In genomic region chr16:20695024-20695423, GRCh38 we compare ENCODE assay signal across 23 cellular contexts. TPM values are rescaled to one million over a fixed set of nuclear protein-coding genes. Genes with fewer than 3 reads are reported as not detected.
DNase-seq lines count a peak whose midpoint lies in the region; ATAC-seq, FAIRE-seq and TF ChIP-seq lines count a peak whose summit lies in the region.
"Had no signal": no experiment of that assay in that cellular context is flagged by ENCODE, and none has a peak within 500 bp of the region (broad histone marks: within the 10 kb centered on the region; RNA-seq: fewer than 3 reads in every experiment).

No MANE protein-coding gene starts in this region.

- no peak overlapping the region for H3K9ac ChIP-seq in HepG2 (ENCODE audit: insufficient read depth, low read depth, low read length)
- H3K9ac ChIP-seq: GM23248 had no signal

- H3K36me3 ChIP-seq in HepG2 (replicated peaks in 1 of 2; ENCODE audit: control insufficient read depth in 1 of 2, insufficient read depth in 2 of 2, low read length in 2 of 2) (peaks cover 0 to 2% of the 10 kb centered on the region in 2 experiments; a peak in 2 of 5 replicates), prostate gland (no peaks in the 10 kb centered on the region), esophagus muscularis mucosa (no peaks in the 10 kb centered on the region)

- H3K4me3 ChIP-seq in LNCaP clone FGC (ENCODE audit: low read depth, low read length) (no peak overlapping the region), HepG2 (replicated peaks in 1 of 3; ENCODE audit: insufficient read depth in 1 of 3, low read depth in 2 of 3, low read length in 3 of 3) (no peak overlapping the region), prostate gland (no peak overlapping the region), esophagus muscularis mucosa (no peak overlapping the region)
- H3K4me3 ChIP-seq: GM23248 had no signal

- peaks cover 21% of the 10 kb centered on the region for H3K4me1 ChIP-seq in HepG2 (ENCODE audit: insufficient read depth, low read length)
- H3K4me1 ChIP-seq in prostate gland (replicated peaks), result no peaks in the 10 kb centered on the region
- no peaks in the 10 kb centered on the region for H3K4me1 ChIP-seq in esophagus muscularis mucosa

- no peak for TF ChIP-seq EP300 in HepG2 (IDR thresholded peaks at IDR 0.05; ENCODE audit: low read depth in 2 of 2, low read length in 2 of 2)
- TF ChIP-seq EP300 in HepG2 (CRISPR knock-in tag; IDR thresholded peaks at IDR 0.05; ENCODE audit: borderline replicate concordance), result no peak
- TF ChIP-seq EP300 in esophagus muscularis mucosa (IDR thresholded peaks at IDR 0.05), result no peak

- TF ChIP-seq RAD21 in HepG2 (CRISPR knock-in tag; IDR thresholded peaks at IDR 0.05), result no peak

- no peaks in the 10 kb centered on the region for H3K9me3 Mint-ChIP-seq in HFFc6

- intact Hi-C loops in HepG2 (cut with micrococcal nuclease; ENCODE audit: unreplicated experiment), result loop anchor here (10.0 kb wide), 1 partner anchor 140 kb away; no protein-coding TSS in a partner anchor
- intact Hi-C loops in prostate gland (cut with DNase I), result no loop called here
- intact Hi-C loops in esophagus muscularis mucosa (cut with DNase I), result no loop called here

- H4K20me1 ChIP-seq in HepG2 (ENCODE audit: insufficient read depth, low read length), result no peaks in the 10 kb centered on the region

- POLR2A ChIA-PET in HepG2 (lab: Yijun Ruan, JAX), result no interaction called here

- H3K27ac ChIP-seq in HepG2 (ENCODE audit: extremely low read length, insufficient read depth, low read length) (no peak overlapping the region), prostate gland (peak overlapping the region; percentile 64 to 74), esophagus muscularis mucosa (replicated peaks in 1 of 4) (no peak overlapping the region)
- H3K27ac ChIP-seq: GM23248 had no signal

- 93% methylated on average over 4 of the region's 4 CpGs for WGBS in HepG2 (ENCODE audit: low lambda C conversion rate)
- WGBS in prostate gland, result 35% methylated on average over 4 of the region's 4 CpGs
- 81% methylated on average over 4 of the region's 4 CpGs for WGBS in esophagus muscularis mucosa

- ATAC-seq in HepG2, result no peak
- ATAC-seq in HG02798 (IDR thresholded peaks at IDR 0.05; ENCODE audit: poor library complexity, unreplicated experiment), result no peak

- H3K9me3 ChIP-seq in HepG2 (ENCODE audit: low read length), result no peaks in the 10 kb centered on the region
- H3K9me3 ChIP-seq in prostate gland, result no peaks in the 10 kb centered on the region
- H3K9me3 ChIP-seq in esophagus muscularis mucosa, result no peaks in the 10 kb centered on the region

- no peak overlapping the region for H3K4me3 Mint-ChIP-seq in HFFc6
- H3K4me3 Mint-ChIP-seq: CD4-positive, alpha-beta memory T cell had no signal

- no peak overlapping the region for H3K4me2 ChIP-seq in HepG2 (ENCODE audit: low read depth, low read length)

- H3K79me2 ChIP-seq in HepG2 (ENCODE audit: insufficient read depth, low read length), result no peaks in the 10 kb centered on the region

- in situ Hi-C loops in HepG2 (cut with HindIII; ENCODE audit: extremely low pct_ligation_motif_present, low pct_unique_long_range_greater_than_20kb), result no loop called here

- TF ChIP-seq CTCF in LNCaP clone FGC (IDR thresholded peaks at IDR 0.05; ENCODE audit: control insufficient read depth, extremely low read depth, insufficient read depth), result no peak
- TF ChIP-seq CTCF in HepG2 (CRISPR knock-in tag; IDR thresholded peaks at IDR 0.05), result no peak
- peak in 1 of 4 experiments; percentile 16 for TF ChIP-seq CTCF in prostate gland (IDR thresholded peaks at IDR 0.05)
- TF ChIP-seq CTCF in esophagus muscularis mucosa (IDR thresholded peaks at IDR 0.05), result no peak
- TF ChIP-seq CTCF in HFFc6 (IDR thresholded peaks at IDR 0.05), result no peak

- BruUV-seq in HepG2 (replicated peaks; lab: Mats Ljungman, UMichigan), result TSS peak; percentile 4

- TF ChIP-seq POLR2A in HepG2 (IDR thresholded peaks at IDR 0.05; ENCODE audit: insufficient read depth in 1 of 2, low read depth in 2 of 2, low read length in 2 of 2), result no peak
- TF ChIP-seq POLR2A in prostate gland (IDR thresholded peaks at IDR 0.05), result no peak
- no peak for TF ChIP-seq POLR2A in esophagus muscularis mucosa (IDR thresholded peaks at IDR 0.05; ENCODE audit: low read depth)

- H3K4me1 Mint-ChIP-seq in HFFc6 (ENCODE audit: low read depth), result no peaks in the 10 kb centered on the region
- H3K4me1 Mint-ChIP-seq: CD4-positive, alpha-beta memory T cell had no signal

- H3K27me3 Mint-ChIP-seq in HFFc6 (ENCODE audit: insufficient read depth), result no peaks in the 10 kb centered on the region

- DNase-seq in LNCaP clone FGC (ENCODE audit: low read depth) (peak; percentile 66), HepG2 (ENCODE audit: low spot score) (no peak), prostate gland (ENCODE audit: low spot score) (peak; percentile 48), esophagus muscularis mucosa (ENCODE audit: extremely low spot score) (no peak), HFFc6 (no peak)
- no peak for DNase-seq in effector CD4-positive, alpha-beta T cell
- DNase-seq: C1 segment of cervical spinal cord; Calu3; CD4-positive, alpha-beta memory T cell; COR-L47; DMS153; DND-41; GM23248; H7; HCEC 1CT had no signal

- CTCF ChIA-PET in HepG2 (lab: Yijun Ruan, JAX; ENCODE audit: low intra/inter-chr PET ratio, low total read pairs), result no interaction called here

- H3K27ac Mint-ChIP-seq in HFFc6, result no peak overlapping the region
- H3K27ac Mint-ChIP-seq: CD4-positive, alpha-beta memory T cell had no signal

- no peak overlapping the region for H2AFZ ChIP-seq in HepG2 (ENCODE audit: low read length)
- H2AFZ ChIP-seq: GM23248 had no signal

- FAIRE-seq in HepG2 (lab: Jason Lieb, UNC), result no peak
- FAIRE-seq: G401.6, GM12892, GM19239, H1 had no signal

- H3K27me3 ChIP-seq in HepG2 (ENCODE audit: control insufficient read depth in 1 of 2, insufficient read depth in 2 of 2, low read length in 2 of 2), result no peaks in the 10 kb centered on the region
- H3K27me3 ChIP-seq in prostate gland (replicated peaks; ENCODE audit: insufficient read depth), result no peaks in the 10 kb centered on the region
- no peaks in the 10 kb centered on the region for H3K27me3 ChIP-seq in esophagus muscularis mucosa

- H3K36me3 Mint-ChIP-seq in HFFc6 (ENCODE audit: low read depth), result no peaks in the 10 kb centered on the region
- H3K36me3 Mint-ChIP-seq: CD4-positive, alpha-beta memory T cell had no signal

RNA-seq across cellular contexts. Expression of gene ACSM1, which starts 2.5 kb away (rescaled TPM):
- total RNA-seq in HepG2 (2016; rRNA removed; fragmentation: Illumina TruSeq; extraction: Trizol) (0.71 and 1.1 TPM in 2 replicates), prostate gland (10 to 100 TPM in 1 of 2 donors, 1 to 10 TPM in 1; 7.7 to 24.6 TPM), esophagus muscularis mucosa (under 1 TPM; 0.50 to 0.83 (median 0.65) TPM)
- 0.26 and 0.91 TPM in 2 replicates for total RNA-seq in HepG2 (2016; cell fraction: cytosol; rRNA removed; fragmentation: Illumina TruSeq; extraction: Trizol; ENCODE audit: low read depth)
- 0.80 and 0.82 TPM in 2 replicates for total RNA-seq in HepG2 (2016; cell fraction: insoluble cytoplasmic fraction; rRNA removed; fragmentation: Illumina TruSeq; extraction: Trizol)
- total RNA-seq in HepG2 (2016; cell fraction: membrane; rRNA removed; fragmentation: Illumina TruSeq; extraction: Trizol), result 0.69 and 0.80 TPM in 2 replicates
- total RNA-seq in HepG2 (2016; cell fraction: nucleus; rRNA removed; fragmentation: Illumina TruSeq; extraction: Trizol), result 1.1 and 1.6 TPM in 2 replicates
- 0.73 and 0.77 TPM in 2 replicates for polyA plus RNA-seq in HepG2 (2011; rRNA removed)
- 0.44 and 0.97 TPM in 2 replicates for polyA plus RNA-seq in HepG2 (2011; cell fraction: cytosol; rRNA removed)
- polyA plus RNA-seq in HepG2 (2011; cell fraction: nucleus; rRNA removed), result 0.40 and 1.1 TPM in 2 replicates
- polyA plus RNA-seq in HepG2 (2012), result 0.68 and 0.71 TPM in 2 replicates
- polyA plus RNA-seq in HepG2 (2016; cell fraction: cytosol; fragmentation: Illumina TruSeq; extraction: Trizol; ENCODE audit: low read depth), result 0.17 and 0.42 TPM in 2 replicates
- 0.75 and 0.91 TPM in 2 replicates for polyA plus RNA-seq in HepG2 (2016; cell fraction: insoluble cytoplasmic fraction; fragmentation: Illumina TruSeq; extraction: Trizol; ENCODE audit: low read depth)
- 0.35 and 0.45 TPM in 2 replicates for polyA plus RNA-seq in HepG2 (2016; cell fraction: membrane; fragmentation: Illumina TruSeq; extraction: Trizol; ENCODE audit: low read depth)
- polyA plus RNA-seq in HepG2 (2016; cell fraction: nucleus; fragmentation: Illumina TruSeq; extraction: Trizol; ENCODE audit: insufficient read depth, low read depth), result 0.93 and 1.4 TPM in 2 replicates
- 0.84 TPM in 1 of 2 replicates, not detected in the other for polyA minus RNA-seq in HepG2 (2011; rRNA and poly(A)+ RNA removed; ENCODE audit: low replicate concordance)
- 0.30 TPM in 1 of 2 replicates, not detected in the other for polyA minus RNA-seq in HepG2 (2011; cell fraction: cytosol; rRNA and poly(A)+ RNA removed)
- polyA minus RNA-seq in HepG2 (2011; cell fraction: nucleus; rRNA and poly(A)+ RNA removed), result 0.77 and 0.87 TPM in 2 replicates
- not detected for total RNA-seq in HFFc6 (2021; fragmentation: NEBNext Ultra II Directional; extraction: Animal tissue kit (Norgen Biotek cat#: 25700))
- total RNA-seq: A172, A673, GM23248, H1 had no signal
- polyA plus RNA-seq: BJ, GM23248 had no signal

RNA-seq across cellular contexts. Expression of gene THUMPD1, which starts 46.6 kb away (rescaled TPM):
- total RNA-seq in HepG2 (2016; rRNA removed; fragmentation: Illumina TruSeq; extraction: Trizol) (69.1 and 102 TPM in 2 replicates), prostate gland (100 to 1,000 TPM; 107 to 167 TPM), esophagus muscularis mucosa (100 to 1,000 TPM in 1 of 4 donors, 10 to 100 TPM in 3; 54.0 to 102 (median 84.0) TPM)
- total RNA-seq in HepG2 (2016; cell fraction: cytosol; rRNA removed; fragmentation: Illumina TruSeq; extraction: Trizol; ENCODE audit: low read depth), result 4.6 and 6.7 TPM in 2 replicates
- total RNA-seq in HepG2 (2016; cell fraction: insoluble cytoplasmic fraction; rRNA removed; fragmentation: Illumina TruSeq; extraction: Trizol), result 71.0 and 103 TPM in 2 replicates
- total RNA-seq in HepG2 (2016; cell fraction: membrane; rRNA removed; fragmentation: Illumina TruSeq; extraction: Trizol), result 19.1 and 23.2 TPM in 2 replicates
- 67.8 and 71.7 TPM in 2 replicates for total RNA-seq in HepG2 (2016; cell fraction: nucleus; rRNA removed; fragmentation: Illumina TruSeq; extraction: Trizol)
- polyA plus RNA-seq in HepG2 (2011; rRNA removed), result 20.8 and 22.7 TPM in 2 replicates
- 23.4 and 44.4 TPM in 2 replicates for polyA plus RNA-seq in HepG2 (2011; cell fraction: cytosol; rRNA removed)
- polyA plus RNA-seq in HepG2 (2011; cell fraction: nucleus; rRNA removed), result 80.0 and 102 TPM in 2 replicates
- 29.3 and 38.3 TPM in 2 replicates for polyA plus RNA-seq in HepG2 (2012)
- 1.6 and 2.0 TPM in 2 replicates for polyA plus RNA-seq in HepG2 (2016; cell fraction: cytosol; fragmentation: Illumina TruSeq; extraction: Trizol; ENCODE audit: low read depth)
- polyA plus RNA-seq in HepG2 (2016; cell fraction: insoluble cytoplasmic fraction; fragmentation: Illumina TruSeq; extraction: Trizol; ENCODE audit: low read depth), result 67.9 and 69.4 TPM in 2 replicates
- 6.6 and 7.6 TPM in 2 replicates for polyA plus RNA-seq in HepG2 (2016; cell fraction: membrane; fragmentation: Illumina TruSeq; extraction: Trizol; ENCODE audit: low read depth)
- 48.7 and 49.4 TPM in 2 replicates for polyA plus RNA-seq in HepG2 (2016; cell fraction: nucleus; fragmentation: Illumina TruSeq; extraction: Trizol; ENCODE audit: insufficient read depth, low read depth)
- polyA minus RNA-seq in HepG2 (2011; rRNA and poly(A)+ RNA removed; ENCODE audit: low replicate concordance), result 22.2 and 83.8 TPM in 2 replicates
- polyA minus RNA-seq in HepG2 (2011; cell fraction: cytosol; rRNA and poly(A)+ RNA removed), result 34.7 and 43.5 TPM in 2 replicates
- polyA minus RNA-seq in HepG2 (2011; cell fraction: nucleus; rRNA and poly(A)+ RNA removed), result 128 and 146 TPM in 2 replicates
- total RNA-seq in HFFc6 (2021; fragmentation: NEBNext Ultra II Directional; extraction: Animal tissue kit (Norgen Biotek cat#: 25700)), result 10 to 100 TPM; 21.9 to 26.1 (median 24.3) TPM

Comparison
In these comparisons a context has a peak if more than half of its experiments do, and no peak if none do; other contexts are left out.
1. DNase-seq: peak in LNCaP clone FGC (single experiment) and prostate gland (single experiment); none in HepG2 (single experiment), esophagus muscularis mucosa (single experiment), effector CD4-positive, alpha-beta T cell (single experiment) and HFFc6 (single experiment).
2. H3K27ac ChIP-seq: peak in prostate gland (2 of 2); none in HepG2 (single experiment) and esophagus muscularis mucosa (0 of 4).